ENCODE assay signal across 24 cellular contexts in the genomic region with DNA sequence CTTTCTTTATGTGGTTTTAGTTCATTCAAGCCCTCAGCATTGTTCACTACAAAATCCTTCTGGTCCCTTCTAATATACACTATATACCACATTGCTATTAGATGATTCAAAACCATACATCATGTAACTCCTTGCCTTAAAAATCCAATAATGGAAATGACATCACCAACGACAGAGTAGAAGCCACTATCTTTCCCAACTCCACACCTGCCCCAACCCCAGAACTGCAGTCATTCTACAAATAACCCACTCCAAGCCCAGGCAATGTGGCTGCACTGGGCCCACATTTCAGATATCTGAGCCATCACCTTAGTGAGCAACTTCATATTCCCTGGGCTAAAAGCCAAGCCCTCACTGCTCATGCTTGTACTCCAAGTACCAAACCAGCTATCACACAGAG. TPM values are rescaled to one million over a fixed set of nuclear protein-coding genes. Genes with fewer than 3 reads are reported as not detected.
"Had no signal": no experiment of that assay in that cellular context is flagged by ENCODE, and none has a peak within 500 bp of the region (broad histone marks: within the 10 kb centered on the region; RNA-seq: fewer than 3 reads in every experiment).

No MANE protein-coding gene starts in this region.

- H3K4me3 Mint-ChIP-seq: activated naive CD4-positive, alpha-beta T cell treated with anti-CD3 and anti-CD28 coated beads, Interleukin-2, amount 50 U/mL, for 24 hours; activated T-cell treated with anti-CD3 and anti-CD28 coated beads, Interleukin-2, amount 50 U/mL, for 72 hours; dendritic cell treated with granulocyte-macrophage colony-stimulating factor and Interleukin-4, amounts not matched to agents 40 ng/mL and 50 ng/mL, for 4 days; effector memory CD8-positive, alpha-beta T cell; stimulated activated effector memory CD8-positive, alpha-beta T cell treated with anti-CD3 and anti-CD28 coated beads, Interleukin-12 subunit alpha, Interleukin-12 subunit beta, amount 100 ng/mL, for 72 hours had no signal

- H3K9me3 ChIP-seq: prostate gland, right atrium auricular region, testis, upper lobe of right lung had no signal

- H3K27me3 ChIP-seq: cardiac muscle cell, right atrium auricular region, testis, upper lobe of right lung had no signal

- H3K27ac Mint-ChIP-seq: activated naive CD4-positive, alpha-beta T cell treated with anti-CD3 and anti-CD28 coated beads, Interleukin-2, amount 50 U/mL, for 24 hours; dendritic cell treated with granulocyte-macrophage colony-stimulating factor and Interleukin-4, amounts not matched to agents 40 ng/mL and 50 ng/mL, for 4 days; effector memory CD8-positive, alpha-beta T cell; stimulated activated effector memory CD8-positive, alpha-beta T cell treated with anti-CD3 and anti-CD28 coated beads, Interleukin-12 subunit alpha, Interleukin-12 subunit beta, amount 100 ng/mL, for 72 hours had no signal

- H3K4me3 ChIP-seq: cardiac muscle cell, lung, prostate gland, right atrium auricular region, testis, upper lobe of right lung had no signal

- DNase-seq: activated CD4-positive, alpha-beta T cell treated with anti-CD3 and anti-CD28 coated beads for 1 hour; activated CD8-positive, alpha-beta memory T cell treated with anti-CD3 and anti-CD28 coated beads for 24 hours; activated CD8-positive, alpha-beta memory T cell treated with anti-CD3 and anti-CD28 coated beads, Interleukin-2, amount 50 U/mL, for 48 hours; activated effector memory CD4-positive, alpha-beta T cell treated with anti-CD3 and anti-CD28 coated beads, Interleukin-2, amount 50 U/mL, for 16 hours; activated T-cell treated with anti-CD3 and anti-CD28 coated beads, Interleukin-2, amount 50 U/mL, for 72 hours; effector memory CD8-positive, alpha-beta T cell; foreskin melanocyte; glutamatergic neuron; kidney; midbrain; small intestine; stimulated activated CD4-positive, alpha-beta T cell treated with anti-CD3 and anti-CD28 coated beads, Interleukin-15, amount 100 ng/mL, for 24 hours; stimulated activated CD4-positive, alpha-beta T cell treated with anti-CD3 and anti-CD28 coated beads, Interleukin-4, amount 100 ng/mL, for 1 hour; testis; upper lobe of right lung had no signal

- H3K36me3 ChIP-seq: cardiac muscle cell, prostate gland, right atrium auricular region, upper lobe of right lung had no signal

- H3K27ac ChIP-seq: cardiac muscle cell, prostate gland, right atrium auricular region, testis, upper lobe of right lung had no signal

- ATAC-seq: activated T-cell treated with anti-CD3 and anti-CD28 coated beads, Interleukin-2, amount 50 U/mL, for 72 hours; effector memory CD8-positive, alpha-beta T cell; left lobe of liver; stimulated activated effector memory CD8-positive, alpha-beta T cell treated with anti-CD3 and anti-CD28 coated beads, Interleukin-12 subunit alpha, Interleukin-12 subunit beta, amount 100 ng/mL, for 72 hours; upper lobe of right lung had no signal

- H3K4me1 ChIP-seq: prostate gland, right atrium auricular region, testis, upper lobe of right lung had no signal

- H3K27me3 Mint-ChIP-seq: activated naive CD4-positive, alpha-beta T cell treated with anti-CD3 and anti-CD28 coated beads, Interleukin-2, amount 50 U/mL, for 24 hours; dendritic cell treated with granulocyte-macrophage colony-stimulating factor and Interleukin-4, amounts not matched to agents 40 ng/mL and 50 ng/mL, for 4 days; effector memory CD8-positive, alpha-beta T cell had no signal

- H3K9me3 Mint-ChIP-seq: activated naive CD4-positive, alpha-beta T cell treated with anti-CD3 and anti-CD28 coated beads, Interleukin-2, amount 50 U/mL, for 24 hours; stimulated activated effector memory CD8-positive, alpha-beta T cell treated with anti-CD3 and anti-CD28 coated beads, Interleukin-12 subunit alpha, Interleukin-12 subunit beta, amount 100 ng/mL, for 72 hours had no signal

- FAIRE-seq: kidney, small intestine had no signal

RNA-seq across cellular contexts. Expression of a gene that starts 22.6 kb away (rescaled TPM):
- polyA plus RNA-seq: neural cell had no signal
